In genomic region chrX:48071064-48071985, GRCh38 we compare ENCODE assay signal across 8 cellular contexts. TPM values are rescaled to one million over a fixed set of nuclear protein-coding genes. Genes with fewer than 3 reads are reported as not detected.
DNase-seq lines count a peak whose midpoint lies in the region; ATAC-seq and TF ChIP-seq lines count a peak whose summit lies in the region.

Gene ZNF630, minus strand, starts transcription at chrX:48071640. Its CDS starts 4,754 bp downstream, at chrX:48066886.

- intact Hi-C loops in A673 (cut with micrococcal nuclease; ENCODE audit: unreplicated experiment), result no loop called here

- H3K4me1 ChIP-seq in endodermal cell (ENCODE audit: control insufficient read depth, insufficient read depth, low read length) (no peaks in the 10 kb centered on the region), mesodermal cell (ENCODE audit: control insufficient read depth, insufficient read depth, low read length, poor library complexity, severe bottlenecking) (no peaks in the 10 kb centered on the region), A673 (ENCODE audit: insufficient read depth, low read length, poor library complexity, severe bottlenecking) (no peaks in the 10 kb centered on the region)

- peak within 1 kb of the TSS; percentile 83 for H3K27ac Mint-ChIP-seq in activated CD8-positive, alpha-beta memory T cell treated with anti-CD3 and anti-CD28 coated beads, Interleukin-2, amount 10 ng/mL, durations not matched to agents 7 days and 5 days
- H3K27ac Mint-ChIP-seq in endodermal cell, result peak within 1 kb of the TSS; percentile 96

- H3K36me3 Mint-ChIP-seq in activated CD8-positive, alpha-beta memory T cell treated with anti-CD3 and anti-CD28 coated beads, Interleukin-2, amount 10 ng/mL, durations not matched to agents 7 days and 5 days, result no peaks in the 10 kb centered on the region
- H3K36me3 Mint-ChIP-seq in endodermal cell (ENCODE audit: low read depth), result peaks cover 10% of the 10 kb centered on the region

- ATAC-seq in GM18508 (IDR thresholded peaks at IDR 0.05; ENCODE audit: insufficient read depth, unreplicated experiment) (peak; percentile 48), HG03025 (IDR thresholded peaks at IDR 0.05; ENCODE audit: low FRiP score, unreplicated experiment) (peak; percentile 84)
- peak; percentile 93 for ATAC-seq in activated CD8-positive, alpha-beta memory T cell treated with anti-CD3 and anti-CD28 coated beads, Interleukin-2, amount 10 ng/mL, durations not matched to agents 7 days and 5 days

- CTCF ChIA-PET in activated CD8-positive, alpha-beta memory T cell treated with anti-CD3 and anti-CD28 coated beads, Interleukin-2, amount 10 ng/mL, durations not matched to agents 7 days and 5 days (lab: Charles Lee), result no interaction called here
- CTCF ChIA-PET in A673 (lab: Charles Lee), result no interaction called here

- peak; percentile 62 for DNase-seq in NCI-H510A (lab: John Stamatoyannopoulos, UW)
- peak; percentile 75 for DNase-seq in activated CD8-positive, alpha-beta memory T cell treated with anti-CD3 and anti-CD28 coated beads, Interleukin-2, amount 10 ng/mL, durations not matched to agents 7 days and 5 days
- DNase-seq in endodermal cell, result peak; percentile 89
- peak; percentile 37 for DNase-seq in stimulated activated CD8-positive, alpha-beta memory T cell treated with anti-CD3 and anti-CD28 coated beads, Interleukin-12 subunit alpha, Interleukin-12 subunit beta, amount 100 ng/mL, for 4 hours (ENCODE audit: low read depth)
- no peak for DNase-seq in A673 (ENCODE audit: low spot score)

- WGBS in endodermal cell (ENCODE audit: insufficient coverage in 1 of 2, insufficient read length in 1 of 2), 2 experiments, result 0 to 9% methylated on average over 8 to 47 of the region's 48 CpGs
- 0 to 16% methylated on average over 3 to 11 of the region's 48 CpGs for WGBS in mesodermal cell (ENCODE audit: insufficient coverage in 2 of 2), 2 experiments

- H3K36me3 ChIP-seq in endodermal cell (ENCODE audit: control insufficient read depth, insufficient read depth, low read length) (no peaks in the 10 kb centered on the region), mesodermal cell (ENCODE audit: control insufficient read depth, insufficient read depth, low read length) (no peaks in the 10 kb centered on the region), A673 (ENCODE audit: insufficient read depth, low read length, poor library complexity, severe bottlenecking) (no peaks in the 10 kb centered on the region)

- H3K9me3 ChIP-seq in endodermal cell (ENCODE audit: control insufficient read depth, low read length) (no peaks in the 10 kb centered on the region), mesodermal cell (ENCODE audit: control insufficient read depth, low read length) (no peaks in the 10 kb centered on the region), A673 (ENCODE audit: low read depth, low read length, poor library complexity, severe bottlenecking) (no peaks in the 10 kb centered on the region)

- no peaks in the 10 kb centered on the region for H3K27me3 Mint-ChIP-seq in activated CD8-positive, alpha-beta memory T cell treated with anti-CD3 and anti-CD28 coated beads, Interleukin-2, amount 10 ng/mL, durations not matched to agents 7 days and 5 days
- no peaks in the 10 kb centered on the region for H3K27me3 Mint-ChIP-seq in endodermal cell (ENCODE audit: insufficient read depth)

- H3K9me3 Mint-ChIP-seq in activated CD8-positive, alpha-beta memory T cell treated with anti-CD3 and anti-CD28 coated beads, Interleukin-2, amount 10 ng/mL, durations not matched to agents 7 days and 5 days (ENCODE audit: low read depth), result no peaks in the 10 kb centered on the region
- peaks cover 75% of the 10 kb centered on the region for H3K9me3 Mint-ChIP-seq in endodermal cell

- TF ChIP-seq CTCF in endodermal cell (conservative IDR thresholded peaks at IDR 0.05) (no peak), A673 (conservative IDR thresholded peaks at IDR 0.05; ENCODE audit: low read depth, low read length) (no peak)

- H3K4me1 Mint-ChIP-seq in activated CD8-positive, alpha-beta memory T cell treated with anti-CD3 and anti-CD28 coated beads, Interleukin-2, amount 10 ng/mL, durations not matched to agents 7 days and 5 days, result peaks cover 12% of the 10 kb centered on the region
- peaks cover 2% of the 10 kb centered on the region for H3K4me1 Mint-ChIP-seq in endodermal cell

- no TSS peak for BruUV-seq in A673 (replicated peaks; lab: Mats Ljungman, UMichigan)

- POLR2A ChIA-PET in A673 (lab: Charles Lee; ENCODE audit: low non-redundant PET), result no interaction called here

- H3K4me3 ChIP-seq in endodermal cell (ENCODE audit: low read length) (peak within 1 kb of the TSS; percentile 84), mesodermal cell (ENCODE audit: extremely low read depth, insufficient read depth, low read length, poor library complexity, severe bottlenecking) (peak within 1 kb of the TSS; percentile 47), A673 (ENCODE audit: low read depth, low read length, poor library complexity, severe bottlenecking) (no peak within 1 kb of the TSS)

- H3K27me3 ChIP-seq in endodermal cell (ENCODE audit: control insufficient read depth, insufficient read depth, low read length, poor library complexity, severe bottlenecking), result no peaks in the 10 kb centered on the region
- no peaks in the 10 kb centered on the region for H3K27me3 ChIP-seq in A673 (replicated peaks; ENCODE audit: insufficient read depth, low read depth, low read length, poor library complexity)

- peak within 1 kb of the TSS; percentile 57 for H3K9ac ChIP-seq in endodermal cell (ENCODE audit: extremely low read depth, low read length, poor library complexity, severe bottlenecking)

- H3K4me3 Mint-ChIP-seq in activated CD8-positive, alpha-beta memory T cell treated with anti-CD3 and anti-CD28 coated beads, Interleukin-2, amount 10 ng/mL, durations not matched to agents 7 days and 5 days, result peak within 1 kb of the TSS; percentile 89
- H3K4me3 Mint-ChIP-seq in endodermal cell, result peak within 1 kb of the TSS; percentile 85

- H3K27ac ChIP-seq in endodermal cell (ENCODE audit: low read depth, low read length) (peak within 1 kb of the TSS; percentile 68), mesodermal cell (ENCODE audit: low read depth, low read length, severe bottlenecking) (peak within 1 kb of the TSS; percentile 53), A673 (ENCODE audit: low read depth, low read length, poor library complexity, severe bottlenecking) (no peak within 1 kb of the TSS)

RNA-seq across cellular contexts. Expression of gene ZNF630, which starts in this region (rescaled TPM):
- 1 to 10 TPM in 1 of 2 experiments, under 1 TPM in 1; 0.89 to 3.2 TPM for total RNA-seq in activated CD8-positive, alpha-beta memory T cell treated with anti-CD3 and anti-CD28 coated beads, Interleukin-2, amount 10 ng/mL, durations not matched to agents 7 days and 5 days
- 1 to 10 TPM; 3.1 to 4.2 TPM for total RNA-seq in endodermal cell
- polyA plus RNA-seq in endodermal cell (2013, experiment 1 of 2), result 3.2 TPM
- polyA plus RNA-seq in endodermal cell (2013, experiment 2 of 2), result 2.7 TPM
- 1.7 TPM for polyA plus RNA-seq in mesodermal cell (2013, experiment 1 of 2)
- 2.4 TPM for polyA plus RNA-seq in mesodermal cell (2013, experiment 2 of 2)
- 0.31 and 1.6 TPM in 2 replicates for total RNA-seq in A673 (2021)
